ENCODE assay signal across 8 cellular contexts in the genomic region with DNA sequence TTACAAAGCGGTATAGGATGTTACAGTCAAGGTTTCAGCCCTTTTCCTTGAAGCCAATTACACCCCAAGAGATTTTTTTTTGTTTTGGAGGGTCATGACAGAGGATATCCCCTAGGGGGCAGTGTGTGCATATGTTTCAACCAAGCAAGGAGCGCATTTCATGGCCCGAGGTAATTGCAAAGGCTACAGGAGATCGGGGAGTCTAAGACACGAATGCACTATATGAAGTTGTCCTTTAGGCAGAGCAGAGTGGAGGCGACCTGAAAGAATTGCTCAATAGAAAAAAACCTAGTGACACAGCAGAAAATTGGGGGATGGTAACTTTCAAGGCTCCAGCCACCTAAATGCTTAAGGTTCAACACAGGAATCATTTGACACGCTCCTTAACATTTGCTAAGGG.
DNase-seq lines count a peak whose midpoint lies in the region; ATAC-seq and TF ChIP-seq lines count a peak whose summit lies in the region.

No MANE protein-coding gene starts in this region.

- no peak overlapping the region for H3K27ac Mint-ChIP-seq in chondrocyte (ENCODE audit: unreplicated experiment)

- no peaks in the 10 kb centered on the region for H3K36me3 Mint-ChIP-seq in chondrocyte (ENCODE audit: low read depth)

- H3K36me3 ChIP-seq in left lung = no peaks in the 10 kb centered on the region

- no peak overlapping the region for H3K27ac ChIP-seq in left lung

- no peaks in the 10 kb centered on the region for H3K4me1 ChIP-seq in left lung

- no peaks in the 10 kb centered on the region for H3K9me3 Mint-ChIP-seq in chondrocyte (ENCODE audit: low read depth)

- no peaks in the 10 kb centered on the region for H3K27me3 ChIP-seq in left lung

- intact Hi-C loops in left lung (cut with DNase I) = loop anchor here in 1 of 2 donors (5.0 to 10.0 kb wide), 2 partner anchors 367 to 1359 kb away; partner anchors contain the start of gene NRP2

- no peaks in the 10 kb centered on the region for H3K9me3 ChIP-seq in left lung

- peak; percentile 94 for ATAC-seq in GM19035 (IDR thresholded peaks at IDR 0.05; ENCODE audit: unreplicated experiment)
- ATAC-seq in HG03280 (IDR thresholded peaks at IDR 0.05; ENCODE audit: unreplicated experiment) = peak; percentile 84
- ATAC-seq in left lung = peak; percentile 95

- no peak overlapping the region for H3K4me3 ChIP-seq in left lung

- no peaks in the 10 kb centered on the region for H3K27me3 Mint-ChIP-seq in chondrocyte (ENCODE audit: low read depth)

- TF ChIP-seq CTCF in chondrocyte (IDR thresholded peaks at IDR 0.05) = peak; percentile 99
- TF ChIP-seq CTCF in left lung (IDR thresholded peaks at IDR 0.05) = peak; percentile 74 to 83

- H3K4me1 Mint-ChIP-seq in chondrocyte (ENCODE audit: low read depth) = peaks cover 15% of the 10 kb centered on the region

- H3K4me3 Mint-ChIP-seq in chondrocyte (ENCODE audit: unreplicated experiment) = peak overlapping the region; percentile 26

- DNase-seq in C1 segment of cervical spinal cord (lab: John Stamatoyannopoulos, UW) (peak in 10 of 14 donors; percentile 6 to 66 (median 27)), NCI-H2227 treated with DMSO at 0.1 percent for 48 hours (lab: John Stamatoyannopoulos, UW) (peak; percentile 96), chondrocyte (ENCODE audit: low spot score) (no peak), left lung (peak in 1 of 2 donors; percentile 40)
- peak; percentile 11 for DNase-seq in activated CD4-positive, CD25-positive, alpha-beta regulatory T cell treated with anti-CD3 and anti-CD28 coated beads, Interleukin-2, amount 50 U/mL, for 16 hours (ENCODE audit: low read depth, low spot score)
- peak; percentile 1 to 40 for DNase-seq in stimulated activated CD4-positive, alpha-beta T cell treated with anti-CD3 and anti-CD28 coated beads, Interleukin-4, amount 100 ng/mL, for 48 hours (ENCODE audit: low read depth in 2 of 2)
